In genomic region chr12:124652661-124653060, GRCh38 we compare ENCODE assay signal across 2 cellular contexts.
TF ChIP-seq lines count a peak whose summit lies in the region.

No MANE protein-coding gene starts in this region.

TF ChIP-seq in A549, 52 proteins besides CTCF, POLR2A, EP300 and RAD21:
- TF ChIP-seq, protein P1, sequence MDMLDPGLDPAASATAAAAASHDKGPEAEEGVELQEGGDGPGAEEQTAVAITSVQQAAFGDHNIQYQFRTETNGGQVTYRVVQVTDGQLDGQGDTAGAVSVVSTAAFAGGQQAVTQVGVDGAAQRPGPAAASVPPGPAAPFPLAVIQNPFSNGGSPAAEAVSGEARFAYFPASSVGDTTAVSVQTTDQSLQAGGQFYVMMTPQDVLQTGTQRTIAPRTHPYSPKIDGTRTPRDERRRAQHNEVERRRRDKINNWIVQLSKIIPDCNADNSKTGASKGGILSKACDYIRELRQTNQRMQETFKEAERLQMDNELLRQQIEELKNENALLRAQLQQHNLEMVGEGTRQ (IDR thresholded peaks at IDR 0.05), result no peak
- TF ChIP-seq FOXS1 (CRISPR knock-in tag; IDR thresholded peaks at IDR 0.05) (no peak), ESRRA (IDR thresholded peaks at IDR 0.05; ENCODE audit: borderline replicate concordance, low read length) (no peak), NPAS2 (CRISPR knock-in tag; IDR thresholded peaks at IDR 0.05; ENCODE audit: borderline replicate concordance) (no peak), JUNB (IDR thresholded peaks at IDR 0.05) (no peak), MAZ (IDR thresholded peaks at IDR 0.05; ENCODE audit: borderline replicate concordance, low read depth, low read length) (no peak), SMC3 (IDR thresholded peaks at IDR 0.05) (no peak), HEYL (CRISPR knock-in tag; IDR thresholded peaks at IDR 0.05) (no peak), PHF8 (IDR thresholded peaks at IDR 0.05; ENCODE audit: borderline replicate concordance, low read depth) (no peak), SREBF2 (IDR thresholded peaks at IDR 0.05) (no peak), BCL3 (IDR thresholded peaks at IDR 0.05) (no peak), E2F6 (IDR thresholded peaks at IDR 0.05; ENCODE audit: borderline replicate concordance, low read depth) (no peak), MAFK (IDR thresholded peaks at IDR 0.05; ENCODE audit: partially characterized antibody) (no peak), ZFP36 (IDR thresholded peaks at IDR 0.05; ENCODE audit: borderline replicate concordance, partially characterized antibody) (no peak), TFCP2L1 (CRISPR knock-in tag; IDR thresholded peaks at IDR 0.05) (no peak)
- TF ChIP-seq, protein P2, sequence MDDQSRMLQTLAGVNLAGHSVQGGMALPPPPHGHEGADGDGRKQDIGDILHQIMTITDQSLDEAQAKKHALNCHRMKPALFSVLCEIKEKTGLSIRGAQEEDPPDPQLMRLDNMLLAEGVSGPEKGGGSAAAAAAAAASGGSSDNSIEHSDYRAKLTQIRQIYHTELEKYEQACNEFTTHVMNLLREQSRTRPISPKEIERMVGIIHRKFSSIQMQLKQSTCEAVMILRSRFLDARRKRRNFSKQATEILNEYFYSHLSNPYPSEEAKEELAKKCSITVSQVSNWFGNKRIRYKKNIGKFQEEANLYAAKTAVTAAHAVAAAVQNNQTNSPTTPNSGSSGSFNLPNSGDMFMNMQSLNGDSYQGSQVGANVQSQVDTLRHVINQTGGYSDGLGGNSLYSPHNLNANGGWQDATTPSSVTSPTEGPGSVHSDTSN (IDR thresholded peaks at IDR 0.05), result no peak

TF ChIP-seq in IMR-90, 13 proteins besides CTCF, POLR2A, EP300 and RAD21 (continued from another document):
- no peak for TF ChIP-seq CEBPB (IDR thresholded peaks at IDR 0.05; ENCODE audit: low read depth, low read length)
- TF ChIP-seq MAFK (IDR thresholded peaks at IDR 0.05; ENCODE audit: low read depth, low read length), result no peak
- TF ChIP-seq CHD1 (IDR thresholded peaks at IDR 0.05; ENCODE audit: low read depth, low read length), result no peak
- TF ChIP-seq FOS (IDR thresholded peaks at IDR 0.05; ENCODE audit: low read depth, low read length), result no peak
- TF ChIP-seq BHLHE40 (IDR thresholded peaks at IDR 0.05; ENCODE audit: low read depth, low read length), result no peak
- TF ChIP-seq NFE2L2 (IDR thresholded peaks at IDR 0.05; ENCODE audit: low read depth, low read length), result no peak
- no peak for TF ChIP-seq RFX5 (IDR thresholded peaks at IDR 0.05; ENCODE audit: low read depth, low read length)
- no peak for TF ChIP-seq MXI1 (IDR thresholded peaks at IDR 0.05; ENCODE audit: borderline replicate concordance, low read depth, low read length)
- no peak for TF ChIP-seq MAZ (IDR thresholded peaks at IDR 0.05; ENCODE audit: borderline replicate concordance, low read depth, low read length)
- TF ChIP-seq, protein P3, sequence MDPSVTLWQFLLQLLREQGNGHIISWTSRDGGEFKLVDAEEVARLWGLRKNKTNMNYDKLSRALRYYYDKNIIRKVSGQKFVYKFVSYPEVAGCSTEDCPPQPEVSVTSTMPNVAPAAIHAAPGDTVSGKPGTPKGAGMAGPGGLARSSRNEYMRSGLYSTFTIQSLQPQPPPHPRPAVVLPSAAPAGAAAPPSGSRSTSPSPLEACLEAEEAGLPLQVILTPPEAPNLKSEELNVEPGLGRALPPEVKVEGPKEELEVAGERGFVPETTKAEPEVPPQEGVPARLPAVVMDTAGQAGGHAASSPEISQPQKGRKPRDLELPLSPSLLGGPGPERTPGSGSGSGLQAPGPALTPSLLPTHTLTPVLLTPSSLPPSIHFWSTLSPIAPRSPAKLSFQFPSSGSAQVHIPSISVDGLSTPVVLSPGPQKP (IDR thresholded peaks at IDR 0.05; ENCODE audit: borderline replicate concordance, low read depth, low read length), result no peak
